Comparison of ENCODE assay signal across 8 cellular contexts in the genomic region with DNA sequence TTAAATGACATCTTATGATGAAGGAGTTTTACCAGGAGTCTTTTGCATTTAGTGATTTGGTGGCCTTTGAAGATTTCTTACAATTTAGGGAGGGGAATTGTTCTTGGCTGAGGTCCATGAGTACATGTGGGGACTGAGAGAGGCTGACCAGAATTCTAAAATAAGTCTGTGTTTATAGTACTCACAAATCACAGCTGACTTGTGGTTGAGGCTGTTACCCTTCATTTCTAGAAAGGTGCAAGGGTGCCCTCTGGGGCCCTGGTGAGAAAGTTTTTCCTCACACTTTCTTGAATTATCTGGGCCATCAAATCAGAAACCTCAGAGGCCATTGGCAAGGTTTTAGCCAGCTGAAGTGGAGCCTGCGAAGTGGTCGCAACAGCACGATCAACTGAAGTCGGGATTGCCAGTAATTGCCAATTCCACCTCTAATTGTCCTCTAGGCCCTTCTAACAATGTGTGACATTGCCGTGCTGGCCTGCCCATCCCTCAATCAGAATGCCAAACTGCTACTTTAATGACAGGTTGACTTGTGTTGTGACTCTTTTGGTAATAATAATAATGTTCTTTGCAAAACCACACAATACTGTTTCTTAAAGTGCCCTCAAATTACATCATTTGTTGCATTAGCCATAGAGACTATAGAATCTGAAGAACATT.
DNase-seq lines count a peak whose midpoint lies in the region; ATAC-seq and TF ChIP-seq lines count a peak whose summit lies in the region.

No MANE protein-coding gene starts in this region.

- H3K4me3 ChIP-seq in AG04450 (ENCODE audit: low read depth, low read length) = no peak overlapping the region
- no peak overlapping the region for H3K4me3 ChIP-seq in fibroblast of lung (replicated peaks in 1 of 4; ENCODE audit: control extremely low read depth in 1 of 4, insufficient read depth in 1 of 4, low read depth in 3 of 4, low read length in 4 of 4)
- no peak overlapping the region for H3K4me3 ChIP-seq in neuron (ENCODE audit: low read length)

- H3K4me3 Mint-ChIP-seq in activated CD8-positive, alpha-beta memory T cell treated with anti-CD3 and anti-CD28 coated beads, Interleukin-2, amount 10 ng/mL, durations not matched to agents 7 days and 5 days = no peak overlapping the region
- H3K4me3 Mint-ChIP-seq in naive thymus-derived CD8-positive, alpha-beta T cell = no peak overlapping the region

- H3K79me2 ChIP-seq in fibroblast of lung (ENCODE audit: control insufficient read depth, insufficient read depth, low read length) = no peaks in the 10 kb centered on the region

- TF ChIP-seq CTCF in AG04450 (IDR thresholded peaks at IDR 0.05; ENCODE audit: low read depth, low read length) (peak; percentile 79), fibroblast of lung (conservative IDR thresholded peaks at IDR 0.05 in 1 of 2, IDR thresholded peaks at IDR 0.05 in 1 of 2; ENCODE audit: low read depth in 1 of 2, low read length in 2 of 2) (peak; percentile 71 to 72)

- no peaks in the 10 kb centered on the region for H4K20me1 ChIP-seq in fibroblast of lung (ENCODE audit: control insufficient read depth, extremely low read depth, insufficient read depth, low read length)

- peak; percentile 87 for ATAC-seq in GM18511 (IDR thresholded peaks at IDR 0.05; ENCODE audit: unreplicated experiment)
- peak; percentile 67 for ATAC-seq in HG02981 (IDR thresholded peaks at IDR 0.05; ENCODE audit: unreplicated experiment)
- no peak for ATAC-seq in activated CD8-positive, alpha-beta memory T cell treated with anti-CD3 and anti-CD28 coated beads, Interleukin-2, amount 10 ng/mL, durations not matched to agents 7 days and 5 days
- ATAC-seq in naive thymus-derived CD8-positive, alpha-beta T cell = no peak

- H3K4me1 ChIP-seq in fibroblast of lung (ENCODE audit: control insufficient read depth, extremely low read depth, insufficient read depth, low read length) (peaks cover 6% of the 10 kb centered on the region), neuron (ENCODE audit: insufficient read depth, low read length) (peaks cover 10% of the 10 kb centered on the region)

- H3K27ac Mint-ChIP-seq in activated CD8-positive, alpha-beta memory T cell treated with anti-CD3 and anti-CD28 coated beads, Interleukin-2, amount 10 ng/mL, durations not matched to agents 7 days and 5 days = no peak overlapping the region
- no peak overlapping the region for H3K27ac Mint-ChIP-seq in naive thymus-derived CD8-positive, alpha-beta T cell

- no peaks in the 10 kb centered on the region for H3K9me3 Mint-ChIP-seq in activated CD8-positive, alpha-beta memory T cell treated with anti-CD3 and anti-CD28 coated beads, Interleukin-2, amount 10 ng/mL, durations not matched to agents 7 days and 5 days (ENCODE audit: low read depth)
- no peaks in the 10 kb centered on the region for H3K9me3 Mint-ChIP-seq in naive thymus-derived CD8-positive, alpha-beta T cell

- H3K27ac ChIP-seq in AG04450 (ENCODE audit: low read depth, low read length) = no peak overlapping the region
- H3K27ac ChIP-seq in fibroblast of lung (ENCODE audit: insufficient read depth, low read length) = no peak overlapping the region

- no peak overlapping the region for H3K9ac ChIP-seq in fibroblast of lung (ENCODE audit: insufficient read depth, low read length)

- no peaks in the 10 kb centered on the region for H3K9me3 ChIP-seq in AG04450 (ENCODE audit: control insufficient read depth, insufficient read depth, low read length)
- no peaks in the 10 kb centered on the region for H3K9me3 ChIP-seq in fibroblast of lung (ENCODE audit: control insufficient read depth, insufficient read depth, low read depth, low read length)
- H3K9me3 ChIP-seq in neuron (ENCODE audit: low read length) = no peaks in the 10 kb centered on the region

- H3K27me3 ChIP-seq in AG04450 (ENCODE audit: control insufficient read depth, insufficient read depth, low read length) (no peaks in the 10 kb centered on the region), fibroblast of lung (ENCODE audit: control insufficient read depth, insufficient read depth, low read length) (no peaks in the 10 kb centered on the region), neuron (ENCODE audit: insufficient read depth, low read length) (no peaks in the 10 kb centered on the region)

- DNase-seq in AG04450 (ENCODE audit: low read depth, low spot score) = peak; percentile 55
- DNase-seq in RPMI7951 (ENCODE audit: low read depth) = peak; percentile 77
- DNase-seq in fibroblast of lung (ENCODE audit: low read depth in 2 of 2) = peak; percentile 77 to 93
- DNase-seq in activated CD8-positive, alpha-beta memory T cell treated with anti-CD3 and anti-CD28 coated beads, Interleukin-2, amount 10 ng/mL, durations not matched to agents 7 days and 5 days = no peak
- DNase-seq in naive thymus-derived CD8-positive, alpha-beta T cell = no peak

- CTCF ChIA-PET in AG04450 (lab: Charles Lee) = interaction anchor here (0.6 to 11.1 kb wide), 19 partner anchors 10 to 573 kb away, joined by 3 to 116 read pairs (median 5); no protein-coding TSS in a partner anchor
- CTCF ChIA-PET in activated CD8-positive, alpha-beta memory T cell treated with anti-CD3 and anti-CD28 coated beads, Interleukin-2, amount 10 ng/mL, durations not matched to agents 7 days and 5 days (lab: Charles Lee) = no interaction called here

- no peaks in the 10 kb centered on the region for H3K27me3 Mint-ChIP-seq in activated CD8-positive, alpha-beta memory T cell treated with anti-CD3 and anti-CD28 coated beads, Interleukin-2, amount 10 ng/mL, durations not matched to agents 7 days and 5 days
- peaks cover 0 to 11% (median 0%) of the 10 kb centered on the region in 5 donors for H3K27me3 Mint-ChIP-seq in naive thymus-derived CD8-positive, alpha-beta T cell

- no peaks in the 10 kb centered on the region for H3K36me3 Mint-ChIP-seq in activated CD8-positive, alpha-beta memory T cell treated with anti-CD3 and anti-CD28 coated beads, Interleukin-2, amount 10 ng/mL, durations not matched to agents 7 days and 5 days
- no peaks in the 10 kb centered on the region for H3K36me3 Mint-ChIP-seq in naive thymus-derived CD8-positive, alpha-beta T cell

- POLR2A ChIA-PET in AG04450 (lab: Yijun Ruan, JAX) = no interaction called here
- POLR2A ChIA-PET in naive thymus-derived CD8-positive, alpha-beta T cell (lab: Charles Lee) = no interaction called here

- H3K4me2 ChIP-seq in fibroblast of lung (ENCODE audit: extremely low read depth, insufficient read depth, low read length) = peak overlapping the region; percentile 8

- H2AFZ ChIP-seq in fibroblast of lung (ENCODE audit: low read length) (peak overlapping the region; percentile 35), neuron (ENCODE audit: low read depth, low read length) (peak overlapping the region; percentile 48)

- no peaks in the 10 kb centered on the region for H3K36me3 ChIP-seq in fibroblast of lung (ENCODE audit: control insufficient read depth, insufficient read depth, low read length)
- no peaks in the 10 kb centered on the region for H3K36me3 ChIP-seq in neuron (ENCODE audit: insufficient read depth, low read length)

- no peaks in the 10 kb centered on the region for H3K4me1 Mint-ChIP-seq in activated CD8-positive, alpha-beta memory T cell treated with anti-CD3 and anti-CD28 coated beads, Interleukin-2, amount 10 ng/mL, durations not matched to agents 7 days and 5 days
- H3K4me1 Mint-ChIP-seq in naive thymus-derived CD8-positive, alpha-beta T cell = no peaks in the 10 kb centered on the region

Comparison
In these comparisons a context has a peak if more than half of its experiments do, and no peak if none do; other contexts are left out.
1. DNase-seq: peak in AG04450 (single experiment), RPMI7951 (single experiment) and fibroblast of lung (2 of 2); none in activated CD8-positive, alpha-beta memory T cell treated with anti-CD3 and anti-CD28 coated beads, Interleukin-2, amount 10 ng/mL, durations not matched to agents 7 days and 5 days (single experiment) and naive thymus-derived CD8-positive, alpha-beta T cell (0 of 10).
2. ATAC-seq: peak in GM18511 (single experiment) and HG02981 (single experiment); none in activated CD8-positive, alpha-beta memory T cell treated with anti-CD3 and anti-CD28 coated beads, Interleukin-2, amount 10 ng/mL, durations not matched to agents 7 days and 5 days (single experiment) and naive thymus-derived CD8-positive, alpha-beta T cell (0 of 2).